Comparison of ENCODE assay signal across 14 cellular contexts in genomic region chr1:20250346-20250989, GRCh38. TPM values are rescaled to one million over a fixed set of nuclear protein-coding genes. Genes with fewer than 3 reads are reported as not detected.
A peak's percentile ranks its signal among the peaks of the same experiment; 100 is the strongest.
DNase-seq lines count a peak whose midpoint lies in the region; ATAC-seq and TF ChIP-seq lines count a peak whose summit lies in the region.
"Had no signal": no experiment of that assay in that cellular context is flagged by ENCODE, and none has a peak within 500 bp of the region (broad histone marks: within the 10 kb centered on the region; RNA-seq: fewer than 3 reads in every experiment).

No MANE protein-coding gene starts in this region.

- WGBS in aorta, 2 donors = 15 to 21% methylated on average over 7 of the region's 7 CpGs
- WGBS in spleen, 5 donors = 58 to 70% (median 66%) methylated on average over 7 of the region's 7 CpGs

- peak overlapping the region; percentile 88 for H3K27ac ChIP-seq in colonic mucosa
- H3K27ac ChIP-seq in aorta (ENCODE audit: low read depth in 1 of 2, low read length in 2 of 2) = no peak overlapping the region
- peak overlapping the region in 3 of 8 donors; percentile 2 to 68 (median 43) for H3K27ac ChIP-seq in spleen
- H3K27ac ChIP-seq: esophagus muscularis mucosa, tibial artery had no signal

- DNase-seq in NCI-H345 (lab: John Stamatoyannopoulos, UW) (peak; percentile 49), NCI-H345 treated with DMSO at 0.1 percent for 48 hours (lab: John Stamatoyannopoulos, UW; ENCODE audit: unreplicated experiment) (no peak), NCI-H1105 treated with DMSO at 0.1 percent for 48 hours (lab: John Stamatoyannopoulos, UW) (peak; percentile 5), colonic mucosa (peak; percentile 94), retinal pigment epithelial cell (ENCODE audit: low read depth) (peak; percentile 43), aorta (no peak), spleen (no peak)
- DNase-seq: ACHN; activated effector memory CD4-positive, alpha-beta T cell treated with Interleukin-2 at 50 U/mL for 16 hours; NCI-H2029; tibial artery had no signal

- TF ChIP-seq CTCF in colonic mucosa (IDR thresholded peaks at IDR 0.05) (no peak), retinal pigment epithelial cell (conservative IDR thresholded peaks at IDR 0.05; ENCODE audit: low read depth, low read length) (no peak), spleen (IDR thresholded peaks at IDR 0.05 in 8 of 11, conservative IDR thresholded peaks at IDR 0.05 in 3 of 11) (no peak)

- intact Hi-C loops in colonic mucosa (cut with DNase I) = no loop called here
- intact Hi-C loops in aorta (cut with DNase I) = no loop called here
- intact Hi-C loops in spleen (cut with DNase I; ENCODE audit: low total_unique reads) = no loop called here

- H3K4me1 ChIP-seq in colonic mucosa (peaks cover 10% of the 10 kb centered on the region), aorta (ENCODE audit: control insufficient read depth in 1 of 2, insufficient read depth in 2 of 2, low read length in 2 of 2) (no peaks in the 10 kb centered on the region), spleen (peaks cover 0 to 10% (median 0%) of the 10 kb centered on the region in 6 donors)
- H3K4me1 ChIP-seq: tibial artery had no signal

- H3K36me3 ChIP-seq in colonic mucosa = no peaks in the 10 kb centered on the region
- H3K36me3 ChIP-seq in aorta (ENCODE audit: control insufficient read depth in 1 of 2, insufficient read depth in 2 of 2, low read length in 1 of 2) = no peaks in the 10 kb centered on the region
- H3K36me3 ChIP-seq in spleen = no peaks in the 10 kb centered on the region
- H3K36me3 ChIP-seq: esophagus muscularis mucosa, tibial artery had no signal

- H3K9ac ChIP-seq in colonic mucosa (ENCODE audit: low read depth in 2 of 2, low read length in 2 of 2) = peak overlapping the region in 1 of 2 donors; percentile 68

- H3K27me3 ChIP-seq in colonic mucosa (no peaks in the 10 kb centered on the region), aorta (ENCODE audit: control insufficient read depth in 1 of 2, insufficient read depth in 2 of 2, low read length in 1 of 2) (no peaks in the 10 kb centered on the region), spleen (replicated peaks in 1 of 7) (peaks cover 0 to 10% (median 0%) of the 10 kb centered on the region in 7 donors)

- ATAC-seq in aorta (ENCODE audit: low FRiP score) (no peak), GM18511 (IDR thresholded peaks at IDR 0.05; ENCODE audit: unreplicated experiment) (no peak)

- no peak overlapping the region for H3K4me3 ChIP-seq in colonic mucosa
- no peak overlapping the region for H3K4me3 ChIP-seq in retinal pigment epithelial cell (ENCODE audit: low read length)
- H3K4me3 ChIP-seq in aorta (ENCODE audit: low read length in 2 of 2) = no peak overlapping the region
- H3K4me3 ChIP-seq in spleen = no peak overlapping the region
- H3K4me3 ChIP-seq: esophagus muscularis mucosa, tibial artery had no signal

- no peaks in the 10 kb centered on the region for H3K9me3 ChIP-seq in colonic mucosa
- peaks cover 4% of the 10 kb centered on the region for H3K9me3 ChIP-seq in aorta (ENCODE audit: control insufficient read depth, low read length)
- no peaks in the 10 kb centered on the region for H3K9me3 ChIP-seq in spleen
- H3K9me3 ChIP-seq: esophagus muscularis mucosa, tibial artery had no signal

- TF ChIP-seq POLR2A in spleen (IDR thresholded peaks at IDR 0.05) = no peak

RNA-seq across cellular contexts. Expression of gene VWA5B1, which starts 40.2 kb away (rescaled TPM):
- total RNA-seq in colonic mucosa = under 1 TPM; 0.29 to 0.30 TPM
- total RNA-seq in aorta = not detected
- not detected for polyA plus RNA-seq in aorta
- total RNA-seq in spleen = under 1 TPM in 1 of 7 donors, not detected in 6; 0.28 TPM
- polyA plus RNA-seq in spleen = not detected
- total RNA-seq: T-helper 2 cell treated with Interferon-gamma antibody and Interleukin-4, amounts not matched to agents 100 ng/mL and 5 ng/mL, for 36 hours had no signal

Comparison
In these comparisons a context has a peak if more than half of its experiments do, and no peak if none do; other contexts are left out.
1. DNase-seq: peak in NCI-H345 (single experiment), NCI-H1105 treated with DMSO at 0.1 percent for 48 hours (single experiment), colonic mucosa (single experiment) and retinal pigment epithelial cell (single experiment); none in NCI-H345 treated with DMSO at 0.1 percent for 48 hours (single experiment), aorta (0 of 2) and spleen (single experiment).